Comparison of ENCODE assay signal across 8 cellular contexts in genomic region chr3:4850928-4851265, GRCh38.
DNase-seq lines count a peak whose midpoint lies in the region; ATAC-seq and TF ChIP-seq lines count a peak whose summit lies in the region.

No MANE protein-coding gene starts in this region.

- H3K4me1 ChIP-seq in thyroid gland, result peaks cover 15 to 33% of the 10 kb centered on the region in 2 donors

- H3K27ac ChIP-seq in thyroid gland, result no peak overlapping the region

- intact Hi-C loops in thyroid gland (cut with DNase I), result no loop called here

- no peak for TF ChIP-seq CTCF in thyroid gland (IDR thresholded peaks at IDR 0.05)

- peak; percentile 39 for ATAC-seq in GM18519 (IDR thresholded peaks at IDR 0.05; ENCODE audit: low FRiP score, unreplicated experiment)
- peak; percentile 52 for ATAC-seq in GM21515 (IDR thresholded peaks at IDR 0.05; ENCODE audit: unreplicated experiment)
- ATAC-seq in HG03342 (IDR thresholded peaks at IDR 0.05; ENCODE audit: unreplicated experiment), result peak; percentile 45

- no peaks in the 10 kb centered on the region for H3K9me3 ChIP-seq in thyroid gland

- H3K4me3 ChIP-seq in thyroid gland (replicated peaks in 1 of 3), result no peak overlapping the region

- no peaks in the 10 kb centered on the region for H3K36me3 ChIP-seq in thyroid gland

- no peaks in the 10 kb centered on the region for H3K27me3 ChIP-seq in thyroid gland

- DNase-seq in central memory CD4-positive, alpha-beta T cell, result peak; percentile 62
- DNase-seq in SIG-M5 treated with dmso at 0.1 percent for 504 hours (lab: John Stamatoyannopoulos, UW; ENCODE audit: unreplicated experiment) (no peak), glomerular visceral epithelial cell (ENCODE audit: extremely low spot score) (no peak), thyroid gland (no peak), DMS53 treated with DMSO at 0.1 percent for 48 hours (lab: John Stamatoyannopoulos, UW; ENCODE audit: unreplicated experiment) (no peak)

- WGBS in thyroid gland, 2 donors, result 89 to 97% methylated on average over 3 of the region's 3 CpGs

- no peak for TF ChIP-seq POLR2A in thyroid gland (IDR thresholded peaks at IDR 0.05)
